21 cellular contexts compared by ENCODE assay signal in genomic region chr10:66910676-66911075, GRCh38. TPM values are rescaled to one million over a fixed set of nuclear protein-coding genes. Genes with fewer than 3 reads are reported as not detected.
"Had no signal": no experiment of that assay in that cellular context is flagged by ENCODE, and none has a peak within 500 bp of the region (broad histone marks: within the 10 kb centered on the region; RNA-seq: fewer than 3 reads in every experiment).

No MANE protein-coding gene starts in this region.

- H3K27ac ChIP-seq: heart left ventricle, pancreas, tibial artery, upper lobe of left lung, vagina had no signal

- DNase-seq: effector memory CD4-positive, alpha-beta T cell; heart left ventricle; hippocampal formation; mesendoderm; naive B cell; occipital lobe; pancreas; right cardiac atrium; stimulated activated CD4-positive, alpha-beta T cell treated with anti-CD3 and anti-CD28 coated beads, Interleukin-2, amount 100 ng/mL, for 48 hours; tibial artery; upper lobe of left lung had no signal

- FAIRE-seq: endometrium, pancreas had no signal

- H3K27me3 ChIP-seq: heart left ventricle, pancreas, tibial artery, upper lobe of left lung, vagina had no signal

- H3K9me3 ChIP-seq: heart left ventricle, pancreas, tibial artery, upper lobe of left lung, vagina had no signal

- ATAC-seq: esophagus mucosa, heart left ventricle, pancreas, right cardiac atrium had no signal

- H3K4me3 ChIP-seq: heart left ventricle, pancreas, smooth muscle cell, tibial artery, upper lobe of left lung, vagina had no signal

- H3K36me3 ChIP-seq: heart left ventricle, pancreas, tibial artery, upper lobe of left lung, vagina had no signal

- H3K4me2 ChIP-seq: smooth muscle cell had no signal

- H3K4me1 ChIP-seq: heart left ventricle, pancreas, tibial artery, upper lobe of left lung, vagina had no signal

RNA-seq across cellular contexts. Expression of gene LRRTM3, which starts 15.2 kb away (rescaled TPM):
- total RNA-seq: esophagus mucosa, fibroblast of lung, glomerular endothelial cell, heart left ventricle, kidney epithelial cell, liver, lung microvascular endothelial cell, progenitor cell of endocrine pancreas, right cardiac atrium, smooth muscle cell, upper lobe of left lung had no signal
- polyA plus RNA-seq: fibroblast of lung, heart left ventricle, smooth muscle cell had no signal
